In the genomic region with DNA sequence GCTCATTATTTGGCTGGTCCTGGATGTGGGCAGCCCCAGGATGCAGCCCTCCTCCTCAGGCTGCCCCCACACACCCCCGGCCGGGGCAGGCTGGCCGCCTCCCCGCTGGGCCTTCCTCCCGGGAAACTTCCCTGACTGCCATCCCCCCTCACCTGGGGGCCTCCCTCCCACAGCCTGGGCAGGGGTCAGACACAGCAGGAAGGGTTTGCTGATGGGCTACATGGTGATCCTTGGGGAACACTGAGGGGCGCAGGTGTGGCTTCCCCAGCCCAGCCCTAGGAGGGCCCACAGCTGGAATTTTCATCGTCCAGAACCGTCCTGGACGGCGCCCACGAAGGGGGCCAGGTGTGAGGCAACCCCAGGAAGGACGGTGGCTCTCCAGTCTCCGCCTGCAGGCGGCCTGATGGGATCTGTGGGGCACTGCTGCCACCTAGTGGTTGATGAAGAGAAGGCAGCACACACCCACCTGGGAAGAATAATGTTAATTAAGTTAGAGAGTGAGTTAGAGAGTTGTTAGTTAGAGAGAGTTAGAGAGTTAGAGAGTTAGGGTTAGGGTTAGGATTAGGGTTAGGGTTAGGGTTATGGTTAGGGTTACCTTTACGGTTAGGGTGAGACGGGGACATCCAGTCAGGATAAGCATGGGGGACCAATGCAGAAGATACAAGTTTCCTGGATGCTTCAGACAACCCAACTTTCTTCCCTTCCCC, we compare ENCODE assay signal across 8 cellular contexts.
A peak's percentile ranks its signal among the peaks of the same experiment; 100 is the strongest.
DNase-seq lines count a peak whose midpoint lies in the region; ATAC-seq and TF ChIP-seq lines count a peak whose summit lies in the region.

No MANE protein-coding gene starts in this region.

- H3K36me3 ChIP-seq in CD4-positive, CD25-positive, alpha-beta regulatory T cell (ENCODE audit: control insufficient read depth, insufficient read depth, low read length) = no peaks in the 10 kb centered on the region
- no peaks in the 10 kb centered on the region; the same call in 1 of the 2 replicates for H3K36me3 ChIP-seq in PC-3 (ENCODE audit: low read depth, low read length)

- ATAC-seq in CD4-positive, CD25-positive, alpha-beta regulatory T cell (ENCODE audit: low read depth in 2 of 2) = peak; percentile 82 to 83
- peak; percentile 65 for ATAC-seq in PC-3
- ATAC-seq in naive thymus-derived CD8-positive, alpha-beta T cell = peak; percentile 81 to 86
- peak; percentile 73 for ATAC-seq in stimulated activated effector memory CD8-positive, alpha-beta T cell treated with anti-CD3 and anti-CD28 coated beads, Interleukin-12 subunit alpha, Interleukin-12 subunit beta, amount 100 ng/mL, for 72 hours
- ATAC-seq in GM19035 (IDR thresholded peaks at IDR 0.05; ENCODE audit: unreplicated experiment) = no peak

- no TSS peak for BruUV-seq in PC-3 (replicated peaks; lab: Mats Ljungman, UMichigan)

- H3K27me3 ChIP-seq in CD4-positive, CD25-positive, alpha-beta regulatory T cell (ENCODE audit: control insufficient read depth, insufficient read depth, low read length) = no peaks in the 10 kb centered on the region
- H3K27me3 ChIP-seq in PC-3 (ENCODE audit: low read length) = no peaks in the 10 kb centered on the region

- CTCF ChIA-PET in PC-3 (lab: Charles Lee) = interaction anchor here (0.6 to 0.8 kb wide), 2 partner anchors 540 to 633 kb away, joined by 3 to 7 read pairs; no protein-coding TSS in a partner anchor

- H3K27ac ChIP-seq in CD4-positive, CD25-positive, alpha-beta regulatory T cell (ENCODE audit: insufficient read depth, low read length, poor library complexity, severe bottlenecking) = no peak overlapping the region
- no peak overlapping the region for H3K27ac ChIP-seq in PC-3 (ENCODE audit: low read length)

- no peak overlapping the region for H3K4me3 ChIP-seq in CD4-positive, CD25-positive, alpha-beta regulatory T cell (ENCODE audit: low read depth, low read length)
- no peak overlapping the region for H3K4me3 ChIP-seq in PC-3 (ENCODE audit: low read length)

- H3K4me1 ChIP-seq in CD4-positive, CD25-positive, alpha-beta regulatory T cell (ENCODE audit: control insufficient read depth, insufficient read depth, low read length, poor library complexity, severe bottlenecking) = peaks cover 3% of the 10 kb centered on the region
- H3K4me1 ChIP-seq in PC-3 (ENCODE audit: insufficient read depth, low read length) = no peaks in the 10 kb centered on the region

- no peak overlapping the region for H2AFZ ChIP-seq in PC-3 (ENCODE audit: low read length)

- no peaks in the 10 kb centered on the region for H3K9me2 ChIP-seq in PC-3 (replicated peaks; ENCODE audit: low read length)

- DNase-seq in CD4-positive, CD25-positive, alpha-beta regulatory T cell = peak; percentile 68 to 78 (median 77)
- peak; percentile 56 for DNase-seq in HPDE6-E6E7 (ENCODE audit: extremely low spot score)
- peak; percentile 70 for DNase-seq in PC-3
- DNase-seq in activated T-cell treated with anti-CD3 and anti-CD28 coated beads, Interleukin-2, amount 50 U/mL, for 1 hour = peak; percentile 85
- peak; percentile 66 to 86 for DNase-seq in erythroblast (lab: John Stamatoyannopoulos, UW)
- peak; percentile 61 to 88 (median 80) for DNase-seq in naive thymus-derived CD8-positive, alpha-beta T cell
- peak; percentile 72 to 88 for DNase-seq in stimulated activated effector memory CD8-positive, alpha-beta T cell treated with anti-CD3 and anti-CD28 coated beads, Interleukin-12 subunit alpha, Interleukin-12 subunit beta, amount 100 ng/mL, for 72 hours (ENCODE audit: low spot score in 2 of 2)

- no peaks in the 10 kb centered on the region for H3F3A ChIP-seq in PC-3 (ENCODE audit: low read length, unreplicated experiment)

- peaks cover 1% of the 10 kb centered on the region for H3K36me3 Mint-ChIP-seq in CD4-positive, CD25-positive, alpha-beta regulatory T cell
- H3K36me3 Mint-ChIP-seq in naive thymus-derived CD8-positive, alpha-beta T cell = peaks cover 0 to 2% (median 1%) of the 10 kb centered on the region in 3 donors
- no peaks in the 10 kb centered on the region for H3K36me3 Mint-ChIP-seq in stimulated activated effector memory CD8-positive, alpha-beta T cell treated with anti-CD3 and anti-CD28 coated beads, Interleukin-12 subunit alpha, Interleukin-12 subunit beta, amount 100 ng/mL, for 72 hours

- H3K79me2 ChIP-seq in PC-3 (ENCODE audit: low read length) = no peaks in the 10 kb centered on the region

- peaks cover 6% of the 10 kb centered on the region for H3K27me3 Mint-ChIP-seq in CD4-positive, CD25-positive, alpha-beta regulatory T cell
- peaks cover 0 to 3% (median 0%) of the 10 kb centered on the region in 5 donors for H3K27me3 Mint-ChIP-seq in naive thymus-derived CD8-positive, alpha-beta T cell

- TF ChIP-seq CTCF in PC-3 (conservative IDR thresholded peaks at IDR 0.05; ENCODE audit: low read depth, low read length) = peak; percentile 92

- TF ChIP-seq POLR2A in erythroblast (IDR thresholded peaks at IDR 0.05; ENCODE audit: low read length) = no peak

- H3K9me3 ChIP-seq in CD4-positive, CD25-positive, alpha-beta regulatory T cell (ENCODE audit: control insufficient read depth in 2 of 2, low read length in 2 of 2) = no peaks in the 10 kb centered on the region
- H3K9me3 ChIP-seq in PC-3 (ENCODE audit: low read length) = no peaks in the 10 kb centered on the region

- H4K20me1 ChIP-seq in PC-3 (ENCODE audit: low read length) = no peaks in the 10 kb centered on the region

- peaks cover 0 to 9% (median 8%) of the 10 kb centered on the region in 4 donors for H3K4me1 Mint-ChIP-seq in CD4-positive, CD25-positive, alpha-beta regulatory T cell
- H3K4me1 Mint-ChIP-seq in naive thymus-derived CD8-positive, alpha-beta T cell = peaks cover 3 to 7% (median 6%) of the 10 kb centered on the region in 4 donors
- H3K4me1 Mint-ChIP-seq in stimulated activated effector memory CD8-positive, alpha-beta T cell treated with anti-CD3 and anti-CD28 coated beads, Interleukin-12 subunit alpha, Interleukin-12 subunit beta, amount 100 ng/mL, for 72 hours = peaks cover 7% of the 10 kb centered on the region

- H3K9me3 Mint-ChIP-seq in CD4-positive, CD25-positive, alpha-beta regulatory T cell = peaks cover 0 to 2% (median 0%) of the 10 kb centered on the region in 7 donors
- peaks cover 0 to 2% (median 0%) of the 10 kb centered on the region in 9 donors for H3K9me3 Mint-ChIP-seq in naive thymus-derived CD8-positive, alpha-beta T cell
- H3K9me3 Mint-ChIP-seq in stimulated activated effector memory CD8-positive, alpha-beta T cell treated with anti-CD3 and anti-CD28 coated beads, Interleukin-12 subunit alpha, Interleukin-12 subunit beta, amount 100 ng/mL, for 72 hours = peaks cover 2% of the 10 kb centered on the region

- no peak overlapping the region for H3K9ac ChIP-seq in PC-3 (ENCODE audit: low read length)

- POLR2A ChIA-PET in PC-3 (lab: Charles Lee; ENCODE audit: unreplicated experiment) = no interaction called here
- POLR2A ChIA-PET in naive thymus-derived CD8-positive, alpha-beta T cell (lab: Charles Lee) = interaction anchor here (0.9 kb wide), 1 partner anchor 33 kb away, joined by 3 read pairs; no protein-coding TSS in a partner anchor

- no peak overlapping the region for H3K4me2 ChIP-seq in PC-3 (ENCODE audit: low read length)

- H3K4me3 Mint-ChIP-seq in CD4-positive, CD25-positive, alpha-beta regulatory T cell = no peak overlapping the region
- no peak overlapping the region for H3K4me3 Mint-ChIP-seq in naive thymus-derived CD8-positive, alpha-beta T cell
- no peak overlapping the region for H3K4me3 Mint-ChIP-seq in stimulated activated effector memory CD8-positive, alpha-beta T cell treated with anti-CD3 and anti-CD28 coated beads, Interleukin-12 subunit alpha, Interleukin-12 subunit beta, amount 100 ng/mL, for 72 hours

- intact Hi-C loops in PC-3 (cut with micrococcal nuclease) = loop anchor here (1.0 to 10.0 kb wide), 3 partner anchors 291 to 633 kb away; no protein-coding TSS in a partner anchor

- peak overlapping the region in 1 of 3 donors; percentile 5 for H3K27ac Mint-ChIP-seq in CD4-positive, CD25-positive, alpha-beta regulatory T cell
- H3K27ac Mint-ChIP-seq in naive thymus-derived CD8-positive, alpha-beta T cell = peak overlapping the region in 7 of 10 donors; percentile 2 to 75 (median 40)
- H3K27ac Mint-ChIP-seq in stimulated activated effector memory CD8-positive, alpha-beta T cell treated with anti-CD3 and anti-CD28 coated beads, Interleukin-12 subunit alpha, Interleukin-12 subunit beta, amount 100 ng/mL, for 72 hours = no peak overlapping the region
